ENCODE assay signal across 7 cellular contexts in the genomic region with DNA sequence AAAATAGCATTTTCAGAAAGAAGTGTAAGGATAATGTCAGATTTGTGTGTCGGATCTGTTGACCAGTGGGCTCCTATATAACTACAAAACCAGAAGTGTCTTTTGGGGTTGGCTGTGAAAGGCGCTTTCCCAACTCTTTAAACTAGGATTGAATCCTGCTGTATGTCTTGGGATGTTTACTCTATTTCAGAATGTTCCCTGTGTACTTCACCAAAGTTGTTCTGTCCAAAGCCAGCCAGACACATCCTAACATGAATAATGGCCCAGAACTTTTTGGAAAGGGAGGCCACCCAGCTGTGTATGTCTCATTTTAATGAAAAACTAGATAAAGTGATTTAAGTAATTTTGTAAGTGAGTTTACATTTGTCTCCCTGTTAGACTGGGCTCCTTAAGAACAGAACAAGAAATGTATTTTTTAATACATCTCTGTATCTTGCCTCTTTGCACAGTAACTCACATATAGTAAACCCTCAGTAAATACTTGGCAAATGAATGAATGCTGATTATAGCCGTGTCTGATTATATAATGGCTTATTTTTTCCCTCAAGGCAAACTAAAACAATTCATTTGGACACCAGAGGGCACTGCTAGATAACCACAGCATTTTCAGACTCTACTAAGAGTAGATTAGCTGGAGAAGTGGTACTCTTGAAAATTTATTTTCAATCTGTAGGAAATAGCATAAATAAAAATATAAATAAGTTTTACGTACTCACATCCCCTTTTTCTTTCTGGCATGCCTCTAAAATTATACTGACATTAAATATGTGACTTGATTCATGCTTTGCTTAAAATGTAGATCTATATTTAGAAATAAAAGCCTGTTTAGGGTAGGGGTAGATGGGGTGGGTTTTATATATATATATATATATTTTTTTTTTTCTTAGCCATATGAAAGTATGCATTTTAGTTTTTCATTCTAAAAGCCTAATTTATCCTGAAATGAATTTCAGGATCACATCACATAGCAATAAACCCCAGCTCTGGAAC. TPM values are rescaled to one million over a fixed set of nuclear protein-coding genes. Genes with fewer than 3 reads are reported as not detected.
DNase-seq lines count a peak whose midpoint lies in the region; ATAC-seq, FAIRE-seq and TF ChIP-seq lines count a peak whose summit lies in the region.

No MANE protein-coding gene starts in this region.

- no peaks in the 10 kb centered on the region for H3K9me3 ChIP-seq in kidney (ENCODE audit: control insufficient read depth in 1 of 2, low read length in 2 of 2)
- no peaks in the 10 kb centered on the region for H3K9me3 ChIP-seq in testis

- in situ Hi-C loops in G401 (cut with HindIII; ENCODE audit: low sequenced_read_pairs) (no loop called here), brain microvascular endothelial cell (cut with HindIII; ENCODE audit: low pct_ligation_motif_present, low sequenced_read_pairs) (loop anchor here (25.0 kb wide), 1 partner anchor 587 kb away; no protein-coding TSS in a partner anchor)

- H3K27me3 ChIP-seq in brain microvascular endothelial cell (replicated peaks) (no peaks in the 10 kb centered on the region), testis (no peaks in the 10 kb centered on the region)

- WGBS in testis, 2 donors: 42 to 43% methylated on average over 4 of the region's 4 CpGs

- intact Hi-C loops in kidney (cut with DNase I) (loop anchor here (10.0 kb wide), 1 partner anchor 589 kb away; no protein-coding TSS in a partner anchor), testis (cut with DNase I; ENCODE audit: low total_unique reads) (loop anchor here (10.0 kb wide), 2 partner anchors 149 to 589 kb away; no protein-coding TSS in a partner anchor)

- no peak overlapping the region for H3K4me3 ChIP-seq in brain microvascular endothelial cell (ENCODE audit: low read depth, low read length)
- H3K4me3 ChIP-seq in kidney (ENCODE audit: low read length in 2 of 2): no peak overlapping the region
- H3K4me3 ChIP-seq in testis: no peak overlapping the region

- peak; percentile 87 for FAIRE-seq in kidney (lab: Jason Lieb, UNC)

- H3K27ac ChIP-seq in brain microvascular endothelial cell: no peak overlapping the region
- no peak overlapping the region for H3K27ac ChIP-seq in kidney (ENCODE audit: low read depth in 2 of 2, low read length in 2 of 2)
- peak overlapping the region; percentile 51 to 75 for H3K27ac ChIP-seq in testis

- H3K36me3 ChIP-seq in brain microvascular endothelial cell (replicated peaks) (no peaks in the 10 kb centered on the region), kidney (ENCODE audit: control insufficient read depth in 1 of 2, insufficient read depth in 2 of 2, low read length in 2 of 2) (no peaks in the 10 kb centered on the region), testis (ENCODE audit: low read depth, missing control alignments) (no peaks in the 10 kb centered on the region)

- peak; percentile 55 for TF ChIP-seq CTCF in brain microvascular endothelial cell (IDR thresholded peaks at IDR 0.05; ENCODE audit: low read depth, low read length, missing control alignments)
- TF ChIP-seq CTCF in kidney (IDR thresholded peaks at IDR 0.05; ENCODE audit: borderline replicate concordance, extremely low read depth, insufficient read depth): peak; percentile 85
- TF ChIP-seq CTCF in testis (IDR thresholded peaks at IDR 0.05): peak; percentile 58 to 73 (median 72)

- DNase-seq in G401 (ENCODE audit: low spot score): peak; percentile 91
- DNase-seq in NCI-H526 (lab: John Stamatoyannopoulos, UW): peak; percentile 74 to 91
- peak; percentile 64 for DNase-seq in brain microvascular endothelial cell
- no peak for DNase-seq in kidney
- peak; percentile 58 for DNase-seq in testis

- ATAC-seq in HG03135 (IDR thresholded peaks at IDR 0.05; ENCODE audit: unreplicated experiment): peak; percentile 54
- ATAC-seq in HG02798 (IDR thresholded peaks at IDR 0.05; ENCODE audit: poor library complexity, unreplicated experiment): no peak

- no peaks in the 10 kb centered on the region for H3K4me1 ChIP-seq in kidney (ENCODE audit: control insufficient read depth in 1 of 2, insufficient read depth in 1 of 2, low read depth in 1 of 2, low read length in 2 of 2)
- H3K4me1 ChIP-seq in testis: no peaks in the 10 kb centered on the region

- no peak for TF ChIP-seq POLR2A in testis (IDR thresholded peaks at IDR 0.05)

- no peak overlapping the region for H3K9ac ChIP-seq in kidney (ENCODE audit: low read length in 2 of 2)

RNA-seq across cellular contexts. Expression of a gene that starts 23.8 kb away (rescaled TPM):
- 48.0 and 50.5 TPM in 2 replicates for total RNA-seq in G401 (2014; rRNA removed; shearing (Covaris generic))
- total RNA-seq in kidney (25.6 TPM), testis (10 to 100 TPM; 33.8 to 36.3 TPM)
- polyA plus RNA-seq in kidney (ENCODE audit: insufficient read depth, low read depth, low replicate concordance) (24.7 TPM), testis (ENCODE audit: insufficient read depth, low read depth, low replicate concordance) (24.4 TPM)

RNA-seq across cellular contexts. Expression of a gene that starts 37.8 kb away (rescaled TPM):
- total RNA-seq in G401 (2014; rRNA removed; shearing (Covaris generic)): 0.31 and 1.0 TPM in 2 replicates
- 0.91 TPM for total RNA-seq in kidney
- polyA plus RNA-seq in kidney (ENCODE audit: insufficient read depth, low read depth, low replicate concordance): 1.8 TPM
- 1 to 10 TPM; 5.9 to 9.6 TPM for total RNA-seq in testis
- polyA plus RNA-seq in testis (ENCODE audit: insufficient read depth, low read depth, low replicate concordance): 6.8 TPM

Comparison
In these comparisons a context has a peak if more than half of its experiments do, and no peak if none do; other contexts are left out.
1. H3K27ac ChIP-seq: peak in testis (2 of 2); none in brain microvascular endothelial cell (single experiment) and kidney (0 of 2).
2. Peak in every context shown above with its lines, with median percentiles within 50 percentile points of each other: CTCF ChIP-seq.